In the genomic region with DNA sequence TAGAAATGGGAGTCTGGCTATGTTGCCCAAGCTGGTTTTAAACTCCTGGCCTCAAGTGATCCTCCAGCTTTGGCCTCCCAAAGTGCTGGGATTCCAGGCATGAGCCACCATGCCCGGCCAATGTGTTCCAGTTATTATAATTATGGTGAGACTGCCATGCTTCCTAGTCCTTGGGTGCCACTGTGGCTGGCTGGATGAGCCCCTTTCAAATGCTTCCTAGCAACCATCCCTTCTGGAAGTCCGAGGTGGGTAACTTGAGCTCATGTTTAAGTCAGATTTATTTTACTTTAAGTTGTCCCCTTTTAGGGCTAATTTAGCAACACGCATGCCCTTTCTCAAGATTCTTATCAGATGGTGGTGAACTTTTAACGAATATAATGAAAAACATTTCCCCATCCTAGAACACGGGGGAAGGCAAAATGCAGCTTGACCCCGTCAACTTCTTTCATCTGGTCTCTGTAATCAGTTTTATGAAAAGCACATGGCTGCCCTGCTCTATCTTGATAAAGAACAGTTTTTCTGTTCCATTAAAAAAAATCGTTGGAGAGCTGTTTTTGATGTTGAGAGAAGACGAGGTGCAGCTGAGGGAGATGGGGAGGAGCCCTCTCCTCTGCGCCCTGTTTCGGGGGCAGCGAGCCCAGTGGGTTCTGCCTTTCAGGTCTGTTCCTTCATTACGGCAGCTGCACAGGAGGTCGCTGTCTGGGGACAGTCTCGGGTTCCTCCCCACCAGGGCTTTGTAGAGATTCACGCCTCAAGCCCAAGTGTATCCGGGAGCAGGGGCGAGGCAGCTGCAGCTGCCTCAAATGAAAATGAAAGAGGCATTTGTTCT, we compare ENCODE assay signal across 17 cellular contexts.
DNase-seq lines count a peak whose midpoint lies in the region; ATAC-seq and TF ChIP-seq lines count a peak whose summit lies in the region.
"Had no signal": no experiment of that assay in that cellular context is flagged by ENCODE, and none has a peak within 500 bp of the region (broad histone marks: within the 10 kb centered on the region; RNA-seq: fewer than 3 reads in every experiment).

No MANE protein-coding gene starts in this region.

- peaks cover 3 to 18% (median 6%) of the 10 kb centered on the region in 3 experiments; a peak in 6 of 7 replicates for H3K36me3 Mint-ChIP-seq in H9 (ENCODE audit: insufficient read depth in 1 of 3, low read depth in 3 of 3)
- H3K36me3 Mint-ChIP-seq in activated CD4-positive, alpha-beta memory T cell treated with anti-CD3 and anti-CD28 coated beads, Interleukin-2, amount 10 ng/mL, durations not matched to agents 7 days and 5 days (ENCODE audit: low read depth): peaks cover 26% of the 10 kb centered on the region
- H3K36me3 Mint-ChIP-seq in activated naive CD8-positive, alpha-beta T cell treated with anti-CD3 and anti-CD28 coated beads, Interleukin-2, amount 50 U/mL, for 24 hours (ENCODE audit: low read depth): peaks cover 3% of the 10 kb centered on the region

- H3K14ac ChIP-seq in H9 (ENCODE audit: insufficient read depth, low read length): 0 out of 2 replicates have a peak overlapping the region, but pooled peaks have one; percentile 14

- no peaks in the 10 kb centered on the region for H4K20me1 ChIP-seq in H9 (ENCODE audit: control insufficient read depth, insufficient read depth, insufficient read length)

- no peak overlapping the region for H3K23ac ChIP-seq in H9 (ENCODE audit: insufficient read length, low read depth, low read length)

- peaks cover 32 to 37% of the 10 kb centered on the region in 2 experiments for H3K4me1 Mint-ChIP-seq in H9
- peaks cover 44% of the 10 kb centered on the region for H3K4me1 Mint-ChIP-seq in activated CD4-positive, alpha-beta memory T cell treated with anti-CD3 and anti-CD28 coated beads, Interleukin-2, amount 10 ng/mL, durations not matched to agents 7 days and 5 days
- H3K4me1 Mint-ChIP-seq in activated naive CD8-positive, alpha-beta T cell treated with anti-CD3 and anti-CD28 coated beads, Interleukin-2, amount 50 U/mL, for 24 hours: peaks cover 13% of the 10 kb centered on the region

- H3K23me2 ChIP-seq in H9 (ENCODE audit: insufficient read length, low read depth, low read length, poor library complexity, severe bottlenecking): no peaks in the 10 kb centered on the region

- CTCF ChIA-PET in activated CD4-positive, alpha-beta memory T cell treated with anti-CD3 and anti-CD28 coated beads, Interleukin-2, amount 10 ng/mL, durations not matched to agents 7 days and 5 days (lab: Charles Lee): interaction anchor here (0.6 to 4.4 kb wide), 7 partner anchors 9 to 91 kb away, joined by 3 to 77 read pairs (median 3); no protein-coding TSS in a partner anchor
- CTCF ChIA-PET in GM10248 (lab: Yijun Ruan, JAX): interaction anchor here (1.4 to 1.6 kb wide), 2 partner anchors 9 to 25 kb away, joined by 3 to 6 read pairs; no protein-coding TSS in a partner anchor

- H2BK20ac ChIP-seq in H9 (ENCODE audit: low read depth, low read length, poor library complexity, severe bottlenecking): peak overlapping the region; percentile 45

- ATAC-seq in activated naive CD8-positive, alpha-beta T cell treated with anti-CD3 and anti-CD28 coated beads, Interleukin-2, amount 50 U/mL, for 24 hours: peak; percentile 66
- ATAC-seq in sciatic nerve (peak; percentile 90), GM19452 (IDR thresholded peaks at IDR 0.05; ENCODE audit: unreplicated experiment) (no peak), omental fat pad (ENCODE audit: low FRiP score) (no peak)
- ATAC-seq: gastrocnemius medialis, K562, PC-3 had no signal

- no peak overlapping the region for H3K4me3 Mint-ChIP-seq in H9
- peak overlapping the region; percentile 58 for H3K4me3 Mint-ChIP-seq in activated CD4-positive, alpha-beta memory T cell treated with anti-CD3 and anti-CD28 coated beads, Interleukin-2, amount 10 ng/mL, durations not matched to agents 7 days and 5 days
- peak overlapping the region; percentile 74 for H3K4me3 Mint-ChIP-seq in activated naive CD8-positive, alpha-beta T cell treated with anti-CD3 and anti-CD28 coated beads, Interleukin-2, amount 50 U/mL, for 24 hours
- H3K4me3 Mint-ChIP-seq: dendritic cell treated with granulocyte-macrophage colony-stimulating factor and Interleukin-4, amounts not matched to agents 40 ng/mL and 50 ng/mL, for 4 days; HFFc6; neural crest cell had no signal

- H3K27ac ChIP-seq in H9 (ENCODE audit: insufficient read length, low read depth, low read length): no peak overlapping the region
- H3K27ac ChIP-seq: gastrocnemius medialis had no signal

- no peak overlapping the region for H2BK5ac ChIP-seq in H9 (ENCODE audit: insufficient read length, low read length)

- no peak overlapping the region for H3T11ph ChIP-seq in H9 (ENCODE audit: low read length)

- no peak overlapping the region for H3K56ac ChIP-seq in H9 (ENCODE audit: insufficient read length, low read depth, low read length)

- no peaks in the 10 kb centered on the region for H3K79me1 ChIP-seq in H9 (ENCODE audit: insufficient read depth, low read depth, low read length, poor library complexity, severe bottlenecking)

- H3K9me3 ChIP-seq in H9 (ENCODE audit: control insufficient read depth, low read depth, low read length): no peaks in the 10 kb centered on the region
- H3K9me3 ChIP-seq: gastrocnemius medialis had no signal

- no CpG with 5 or more reads among the region's 17 CpGs for WGBS in H9 (ENCODE audit: extremely low coverage, insufficient read length, low lambda C conversion rate)

- H4K5ac ChIP-seq in H9 (ENCODE audit: insufficient read length, low read depth, low read length): no peak overlapping the region

- no peak overlapping the region for H4K8ac ChIP-seq in H9 (replicated peaks; ENCODE audit: insufficient read length, low read depth, low read length)

- no peak for DNase-seq in H9
- peak; percentile 52 for DNase-seq in activated CD4-positive, alpha-beta memory T cell treated with anti-CD3 and anti-CD28 coated beads, Interleukin-2, amount 10 ng/mL, durations not matched to agents 7 days and 5 days
- peak; percentile 22 for DNase-seq in activated naive CD8-positive, alpha-beta T cell treated with anti-CD3 and anti-CD28 coated beads, Interleukin-2, amount 50 U/mL, for 24 hours
- no peak for DNase-seq in sciatic nerve (ENCODE audit: low spot score)
- DNase-seq in GM10248 (ENCODE audit: extremely low spot score): no peak
- DNase-seq in SHP77 treated with DMSO at 0.1 percent for 48 hours (lab: John Stamatoyannopoulos, UW): no peak
- no peak for DNase-seq in omental fat pad (ENCODE audit: low spot score)
- DNase-seq: Calu3; gastrocnemius medialis; HFFc6; kidney; PC-3; stimulated activated naive CD4-positive, alpha-beta T cell treated with Interleukin-2 at 50 U/mL for 16 hours had no signal

- H3K4ac ChIP-seq in H9 (ENCODE audit: low read depth, low read length): no peak overlapping the region

- no peak overlapping the region for H2AFZ ChIP-seq in H9 (ENCODE audit: low read length)

- no peak overlapping the region for H2AK5ac ChIP-seq in H9 (ENCODE audit: insufficient read length, low read length)

- POLR2A ChIA-PET in activated CD4-positive, alpha-beta memory T cell treated with anti-CD3 and anti-CD28 coated beads, Interleukin-2, amount 10 ng/mL, durations not matched to agents 7 days and 5 days (lab: Charles Lee): interaction anchor here (1.2 to 2.6 kb wide), 7 partner anchors 9 to 1924 kb away, joined by 3 to 16 read pairs (median 5); partner anchors contain the start of gene MKI67
- POLR2A ChIA-PET in GM10248 (lab: Yijun Ruan, JAX): interaction anchor here (0.6 kb wide), 1 partner anchor 1910 kb away, joined by 3 read pairs; no protein-coding TSS in a partner anchor

- intact Hi-C loops in sciatic nerve (cut with DNase I): no loop called here

- H3K27ac Mint-ChIP-seq in H9: no peak overlapping the region
- H3K27ac Mint-ChIP-seq in activated CD4-positive, alpha-beta memory T cell treated with anti-CD3 and anti-CD28 coated beads, Interleukin-2, amount 10 ng/mL, durations not matched to agents 7 days and 5 days: peak overlapping the region; percentile 61
- peak overlapping the region; percentile 76 for H3K27ac Mint-ChIP-seq in activated naive CD8-positive, alpha-beta T cell treated with anti-CD3 and anti-CD28 coated beads, Interleukin-2, amount 50 U/mL, for 24 hours
- H3K27ac Mint-ChIP-seq: dendritic cell treated with granulocyte-macrophage colony-stimulating factor and Interleukin-4, amounts not matched to agents 40 ng/mL and 50 ng/mL, for 4 days; HFFc6 had no signal

- no peak overlapping the region for H2BK120ac ChIP-seq in H9 (ENCODE audit: low read depth, low read length, poor library complexity, severe bottlenecking)

- H3K4me1 ChIP-seq in H9 (ENCODE audit: insufficient read depth, low read length): peaks cover 11% of the 10 kb centered on the region; the same call in 1 of the 2 replicates
- H3K4me1 ChIP-seq: gastrocnemius medialis had no signal

- H3K27me3 Mint-ChIP-seq in H9 (ENCODE audit: low read depth): no peaks in the 10 kb centered on the region; the same call in none of the 2 replicates
- H3K27me3 Mint-ChIP-seq in activated CD4-positive, alpha-beta memory T cell treated with anti-CD3 and anti-CD28 coated beads, Interleukin-2, amount 10 ng/mL, durations not matched to agents 7 days and 5 days: peaks cover 8% of the 10 kb centered on the region
- H3K27me3 Mint-ChIP-seq in activated naive CD8-positive, alpha-beta T cell treated with anti-CD3 and anti-CD28 coated beads, Interleukin-2, amount 50 U/mL, for 24 hours: no peaks in the 10 kb centered on the region

- H4K91ac ChIP-seq in H9 (ENCODE audit: insufficient read length, low read depth, low read length): no peak overlapping the region

- peaks cover 14 to 20% of the 10 kb centered on the region in 2 experiments for H3K9me3 Mint-ChIP-seq in H9
- H3K9me3 Mint-ChIP-seq in activated CD4-positive, alpha-beta memory T cell treated with anti-CD3 and anti-CD28 coated beads, Interleukin-2, amount 10 ng/mL, durations not matched to agents 7 days and 5 days: peaks cover 9% of the 10 kb centered on the region
- peaks cover 14% of the 10 kb centered on the region for H3K9me3 Mint-ChIP-seq in activated naive CD8-positive, alpha-beta T cell treated with anti-CD3 and anti-CD28 coated beads, Interleukin-2, amount 50 U/mL, for 24 hours

- H3K18ac ChIP-seq in H9 (ENCODE audit: insufficient read length, low read depth, low read length): no peak overlapping the region

- H3K27me3 ChIP-seq in H9 (ENCODE audit: insufficient read depth, low read length): no peaks in the 10 kb centered on the region

- peak overlapping the region; percentile 35 for H2BK12ac ChIP-seq in H9 (ENCODE audit: insufficient read length, low read depth, low read length)

- H2BK15ac ChIP-seq in H9 (ENCODE audit: low read depth, low read length): no peak overlapping the region

- H3K79me2 ChIP-seq in H9 (ENCODE audit: insufficient read depth, low read length): no peaks in the 10 kb centered on the region

- H3K4me2 ChIP-seq in H9 (ENCODE audit: insufficient read depth, insufficient read length, low read length): no peak overlapping the region

- TF ChIP-seq CTCF in H9 (conservative IDR thresholded peaks at IDR 0.05) (no peak), GM10248 (IDR thresholded peaks at IDR 0.05; ENCODE audit: control extremely low read depth, extremely low read depth, low read depth, missing control alignments) (no peak), omental fat pad (IDR thresholded peaks at IDR 0.05) (no peak)

- H3K9ac ChIP-seq in H9 (ENCODE audit: extremely low read depth, insufficient read length, low read length): no peak overlapping the region

Comparison
In these comparisons a context has a peak if more than half of its experiments do, and no peak if none do; other contexts are left out.
1. DNase-seq: peak in activated CD4-positive, alpha-beta memory T cell treated with anti-CD3 and anti-CD28 coated beads, Interleukin-2, amount 10 ng/mL, durations not matched to agents 7 days and 5 days (single experiment) and activated naive CD8-positive, alpha-beta T cell treated with anti-CD3 and anti-CD28 coated beads, Interleukin-2, amount 50 U/mL, for 24 hours (single experiment); none in H9 (single experiment), sciatic nerve (single experiment), GM10248 (single experiment), SHP77 treated with DMSO at 0.1 percent for 48 hours (single experiment) and omental fat pad (single experiment).
2. H3K27ac Mint-ChIP-seq: peak in activated CD4-positive, alpha-beta memory T cell treated with anti-CD3 and anti-CD28 coated beads, Interleukin-2, amount 10 ng/mL, durations not matched to agents 7 days and 5 days (single experiment) and activated naive CD8-positive, alpha-beta T cell treated with anti-CD3 and anti-CD28 coated beads, Interleukin-2, amount 50 U/mL, for 24 hours (single experiment); none in H9 (0 of 3).
3. H3K4me3 Mint-ChIP-seq: peak in activated CD4-positive, alpha-beta memory T cell treated with anti-CD3 and anti-CD28 coated beads, Interleukin-2, amount 10 ng/mL, durations not matched to agents 7 days and 5 days (single experiment) and activated naive CD8-positive, alpha-beta T cell treated with anti-CD3 and anti-CD28 coated beads, Interleukin-2, amount 50 U/mL, for 24 hours (single experiment); none in H9 (0 of 2).
4. ATAC-seq: peak in activated naive CD8-positive, alpha-beta T cell treated with anti-CD3 and anti-CD28 coated beads, Interleukin-2, amount 50 U/mL, for 24 hours (single experiment) and sciatic nerve (single experiment); none in GM19452 (single experiment) and omental fat pad (single experiment).